Comparison of ENCODE assay signal across 27 cellular contexts in the genomic region with DNA sequence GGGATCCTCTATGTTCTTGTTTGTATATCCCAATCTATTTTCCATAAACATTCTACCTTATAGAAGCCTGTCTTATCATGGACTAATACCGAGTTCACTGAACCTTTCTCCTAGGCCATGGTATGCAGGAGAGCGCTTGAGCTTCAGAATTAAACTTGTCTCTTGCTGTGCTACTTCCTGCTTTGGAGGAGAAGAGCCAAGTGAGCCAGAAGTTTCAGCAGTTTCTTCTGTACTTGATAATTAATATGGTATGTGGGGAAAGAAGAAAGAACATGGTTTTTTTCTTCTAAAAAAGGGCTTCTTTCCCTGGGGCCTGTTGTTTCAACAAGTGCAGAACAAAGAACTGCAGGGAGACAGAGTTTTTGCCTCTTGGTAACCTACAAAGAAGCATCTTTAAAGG.
"Had no signal": no experiment of that assay in that cellular context is flagged by ENCODE, and none has a peak within 500 bp of the region (broad histone marks: within the 10 kb centered on the region; RNA-seq: fewer than 3 reads in every experiment).

No MANE protein-coding gene starts in this region.

- DNase-seq: dorsolateral prefrontal cortex; effector CD4-positive, alpha-beta T cell; foreskin keratinocyte; heart left ventricle; kidney; naive thymus-derived CD8-positive, alpha-beta T cell; occipital lobe; ovary; posterior cingulate gyrus; psoas muscle; right cardiac atrium; spleen; stimulated activated CD4-positive, alpha-beta T cell treated with anti-CD3 and anti-CD28 coated beads, Interleukin-4, amount 100 ng/mL, for 4 hours; stimulated activated naive CD8-positive, alpha-beta T cell treated with anti-CD3 and anti-CD28 coated beads, Interleukin-15, Interleukin-2, amounts not matched to agents 100 U/mL and 50 U/mL, for 24 hours; substantia nigra; testis; tibial artery had no signal

- H3K4me1 ChIP-seq: heart left ventricle, psoas muscle, spleen, testis, tibial artery had no signal

- H3K9me3 ChIP-seq: gastroesophageal sphincter, heart left ventricle, ovary, psoas muscle, spleen, testis, tibial artery had no signal

- H3K4me3 ChIP-seq: dorsolateral prefrontal cortex, gastroesophageal sphincter, heart left ventricle, hepatocyte, lung, ovary, psoas muscle, skin epidermis, spleen, testis, tibial artery had no signal

- H3K27ac Mint-ChIP-seq: memory B cell; naive thymus-derived CD8-positive, alpha-beta T cell; stimulated activated memory B cell treated with anti-CD40 and anti-IgM and Interleukin-4, amounts not matched to agents 10 μg/mL and 1 μg/mL and 100 μg/mL, for 72 hours; type B pancreatic cell had no signal

- H3K4me3 Mint-ChIP-seq: memory B cell; naive thymus-derived CD8-positive, alpha-beta T cell; stimulated activated memory B cell treated with anti-CD40 and anti-IgM and Interleukin-4, amounts not matched to agents 10 μg/mL and 1 μg/mL and 100 μg/mL, for 72 hours; type B pancreatic cell had no signal

- H3K4me1 Mint-ChIP-seq: memory B cell; naive thymus-derived CD8-positive, alpha-beta T cell; stimulated activated memory B cell treated with anti-CD40 and anti-IgM and Interleukin-4, amounts not matched to agents 10 μg/mL and 1 μg/mL and 100 μg/mL, for 72 hours had no signal

- H3K36me3 Mint-ChIP-seq: memory B cell; naive thymus-derived CD8-positive, alpha-beta T cell; stimulated activated memory B cell treated with anti-CD40 and anti-IgM and Interleukin-4, amounts not matched to agents 10 μg/mL and 1 μg/mL and 100 μg/mL, for 72 hours; type B pancreatic cell had no signal

- ATAC-seq: esophagus mucosa; foreskin keratinocyte; gastroesophageal sphincter; heart left ventricle; left lobe of liver; naive thymus-derived CD8-positive, alpha-beta T cell; psoas muscle; right cardiac atrium; stimulated activated memory B cell treated with anti-CD40 and anti-IgM and Interleukin-4, amounts not matched to agents 10 μg/mL and 1 μg/mL and 100 μg/mL, for 72 hours; stimulated activated naive CD8-positive, alpha-beta T cell treated with anti-CD3 and anti-CD28 coated beads, Interleukin-15, Interleukin-2, amounts not matched to agents 100 U/mL and 50 U/mL, for 24 hours had no signal

- H3K27me3 ChIP-seq: foreskin keratinocyte, gastroesophageal sphincter, hepatocyte, ovary, testis, tibial artery had no signal

- H3K4me2 ChIP-seq: hepatocyte had no signal

- H3K36me3 ChIP-seq: gastroesophageal sphincter, heart left ventricle, ovary, spleen, tibial artery had no signal

- H2AFZ ChIP-seq: hepatocyte had no signal

- H3K9me3 Mint-ChIP-seq: memory B cell had no signal

- H3K27ac ChIP-seq: dorsolateral prefrontal cortex, epithelial cell of prostate, foreskin keratinocyte, heart left ventricle, hepatocyte, ovary, psoas muscle, skin epidermis, spleen, testis, tibial artery had no signal

- H3K27me3 Mint-ChIP-seq: memory B cell; stimulated activated memory B cell treated with anti-CD40 and anti-IgM and Interleukin-4, amounts not matched to agents 10 μg/mL and 1 μg/mL and 100 μg/mL, for 72 hours; type B pancreatic cell had no signal
